Comparison of ENCODE assay signal across 11 cellular contexts in the genomic region with DNA sequence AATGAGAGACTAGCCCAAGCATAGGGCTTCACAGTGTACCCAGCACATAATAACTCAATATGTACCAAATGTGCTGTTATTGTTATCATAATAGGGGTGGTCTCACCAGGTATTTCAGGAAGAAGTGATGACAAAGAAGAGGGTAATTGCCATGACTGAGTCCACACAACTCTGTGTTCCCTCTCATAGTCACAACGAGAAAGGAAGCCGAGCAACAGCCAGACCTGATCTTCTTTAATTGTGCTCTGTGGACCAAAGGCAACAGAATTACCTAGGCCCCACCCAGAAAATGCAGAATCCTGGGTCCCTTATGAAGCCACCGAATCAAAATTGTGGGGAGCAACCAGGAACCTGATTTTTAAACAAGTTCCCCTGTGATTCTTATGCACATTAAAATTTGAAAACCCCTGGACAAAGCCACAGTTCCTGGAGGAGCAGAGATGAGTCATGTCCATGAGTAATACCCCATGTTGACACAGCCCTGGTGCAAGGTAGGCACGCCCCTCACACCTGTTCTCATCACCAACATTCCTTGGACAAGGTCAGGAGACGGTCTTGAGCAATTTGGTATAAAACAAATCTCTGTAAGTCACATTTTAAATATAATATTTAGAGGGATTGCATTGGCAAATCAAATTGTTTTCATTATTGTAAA. TPM values are rescaled to one million over a fixed set of nuclear protein-coding genes. Genes with fewer than 3 reads are reported as not detected.
A peak's percentile ranks its signal among the peaks of the same experiment; 100 is the strongest.
DNase-seq lines count a peak whose midpoint lies in the region; ATAC-seq lines count a peak whose summit lies in the region.
"Had no signal": no experiment of that assay in that cellular context is flagged by ENCODE, and none has a peak within 500 bp of the region (broad histone marks: within the 10 kb centered on the region; RNA-seq: fewer than 3 reads in every experiment).

No MANE protein-coding gene starts in this region.

- peak; percentile 25 for DNase-seq in NCI-H345 (lab: John Stamatoyannopoulos, UW)
- DNase-seq in NCI-H345 treated with DMSO at 0.1 percent for 48 hours (lab: John Stamatoyannopoulos, UW; ENCODE audit: unreplicated experiment), result no peak
- peak; percentile 32 for DNase-seq in SHP77 treated with DMSO at 0.1 percent for 48 hours (lab: John Stamatoyannopoulos, UW)
- peak; percentile 34 for DNase-seq in hepatic stellate cell (ENCODE audit: low spot score)
- peak; percentile 65 for DNase-seq in ureter (ENCODE audit: low spot score)
- no peak for DNase-seq in activated naive CD4-positive, alpha-beta T cell (lab: John Stamatoyannopoulos, UW)
- DNase-seq: activated T-cell treated with anti-CD3 and anti-CD28 coated beads, Interleukin-2, amount 50 U/mL, for 48 hours; H9; stimulated activated CD4-positive, alpha-beta T cell treated with anti-CD3 and anti-CD28 coated beads, Interleukin-4, amount 100 ng/mL, for 1 hour had no signal

- no peak for ATAC-seq in HG02938 (IDR thresholded peaks at IDR 0.05; ENCODE audit: unreplicated experiment)
- ATAC-seq in GM21423 (IDR thresholded peaks at IDR 0.05; ENCODE audit: unreplicated experiment), result no peak

RNA-seq across cellular contexts. Expression of gene FGF1, which starts 5.2 kb away (rescaled TPM):
- not detected for total RNA-seq in ureter

Comparison
In these comparisons a context has a peak if more than half of its experiments do, and no peak if none do; other contexts are left out.
1. DNase-seq: peak in NCI-H345 (single experiment), SHP77 treated with DMSO at 0.1 percent for 48 hours (single experiment), hepatic stellate cell (single experiment) and ureter (single experiment); none in NCI-H345 treated with DMSO at 0.1 percent for 48 hours (single experiment) and activated naive CD4-positive, alpha-beta T cell (0 of 4).